1 cellular context compared by ENCODE assay signal in genomic region chr2:8487461-8487932, GRCh38.
A peak's percentile ranks its signal among the peaks of the same experiment; 100 is the strongest.
TF ChIP-seq lines count a peak whose summit lies in the region.

No MANE protein-coding gene starts in this region.

TF ChIP-seq in GM12878, 131 proteins besides CTCF, POLR2A, EP300 and RAD21 (continued from another document and continues in another):
- TF ChIP-seq PRDM15 (CRISPR knock-in tag; IDR thresholded peaks at IDR 0.05) (no peak), KDM1A (IDR thresholded peaks at IDR 0.05; ENCODE audit: borderline replicate concordance) (no peak), IRF5 (IDR thresholded peaks at IDR 0.05; ENCODE audit: borderline replicate concordance) (no peak), MLLT1 (IDR thresholded peaks at IDR 0.05) (peak; percentile 69), NR2C1 (IDR thresholded peaks at IDR 0.05) (no peak), IRF4 (IDR thresholded peaks at IDR 0.05; ENCODE audit: low read depth, low read length) (no peak), CHD1 (IDR thresholded peaks at IDR 0.05; ENCODE audit: low read depth, low read length) (0 out of 2 replicates have a peak, but pooled peaks have one; percentile 77), RUNX3 (IDR thresholded peaks at IDR 0.05; ENCODE audit: low read length) (no peak), IKZF2 (IDR thresholded peaks at IDR 0.05) (peak in 1 of 2 experiments; percentile 7; a peak in 1 of 4 replicates), ATF7 (IDR thresholded peaks at IDR 0.05; ENCODE audit: low read depth) (no peak), USF2 (IDR thresholded peaks at IDR 0.05; ENCODE audit: borderline replicate concordance, low read depth, low read length) (no peak), BCLAF1 (IDR thresholded peaks at IDR 0.05) (no peak), PAX5 (IDR thresholded peaks at IDR 0.05; ENCODE audit: borderline replicate concordance, low read depth, low read length) (no peak; the same call in 1 of the 2 replicates), LARP7 (IDR thresholded peaks at IDR 0.05) (no peak), SMC3 (IDR thresholded peaks at IDR 0.05; ENCODE audit: borderline replicate concordance, low read length) (no peak), STAT1 (conservative IDR thresholded peaks at IDR 0.05) (no peak), DPF2 (IDR thresholded peaks at IDR 0.05) (no peak), POLR2AphosphoS5 (IDR thresholded peaks at IDR 0.05; ENCODE audit: low read length) (no peak), KAT2A (conservative IDR thresholded peaks at IDR 0.05; ENCODE audit: control insufficient read depth, low read depth, low read length) (no peak), REST (IDR thresholded peaks at IDR 0.05; ENCODE audit: low read depth, low read length) (no peak), E2F8 (IDR thresholded peaks at IDR 0.05; ENCODE audit: low read depth, partially characterized antibody) (no peak), HCFC1 (IDR thresholded peaks at IDR 0.05; ENCODE audit: low read length) (no peak), YBX1 (IDR thresholded peaks at IDR 0.05) (no peak), NR2F1 (conservative IDR thresholded peaks at IDR 0.05) (no peak), SUPT20H (IDR thresholded peaks at IDR 0.05; ENCODE audit: borderline replicate concordance, control insufficient read depth, low read depth, low read length) (no peak), HDAC6 (IDR thresholded peaks at IDR 0.05; ENCODE audit: unreplicated experiment) (no peak), HDGF (IDR thresholded peaks at IDR 0.05) (no peak; the same call in 1 of the 2 replicates), MYB (IDR thresholded peaks at IDR 0.05; ENCODE audit: borderline replicate concordance, low read depth, low read length) (0 out of 2 replicates have a peak, but pooled peaks have one; percentile 28), EED (IDR thresholded peaks at IDR 0.05; ENCODE audit: low read depth) (no peak; the same call in 1 of the 2 replicates), SMARCA5 (IDR thresholded peaks at IDR 0.05) (no peak), ZBTB4 (CRISPR knock-in tag; IDR thresholded peaks at IDR 0.05) (no peak)
